1 cellular context compared by ENCODE assay signal in genomic region chr1:207268753-207269511, GRCh38.
TF ChIP-seq lines count a peak whose summit lies in the region.

No MANE protein-coding gene starts in this region.

TF ChIP-seq in K562, 482 proteins besides CTCF, POLR2A, EP300 and RAD21 (continued from another document):
- no peak for TF ChIP-seq ZNF407 (IDR thresholded peaks at IDR 0.05; ENCODE audit: low read depth)
- TF ChIP-seq BCOR (IDR thresholded peaks at IDR 0.05): no peak
- TF ChIP-seq GTF2E2 (tag; IDR thresholded peaks at IDR 0.05): no peak
- TF ChIP-seq HNRNPH1 (optimal IDR thresholded peaks at IDR 0.05; ENCODE audit: low read depth, low read length): no peak
- TF ChIP-seq GABPA (tag; conservative IDR thresholded peaks at IDR 0.05; ENCODE audit: low read depth): peak; percentile 38; the same call in 1 of the 2 replicates
- TF ChIP-seq CCAR2 (IDR thresholded peaks at IDR 0.05; ENCODE audit: low read depth, low read length): no peak
- TF ChIP-seq MAZ (CRISPR knock-in tag; conservative IDR thresholded peaks at IDR 0.05 in 1 of 2, IDR thresholded peaks at IDR 0.05 in 1 of 2): no peak
- TF ChIP-seq, protein P1, sequence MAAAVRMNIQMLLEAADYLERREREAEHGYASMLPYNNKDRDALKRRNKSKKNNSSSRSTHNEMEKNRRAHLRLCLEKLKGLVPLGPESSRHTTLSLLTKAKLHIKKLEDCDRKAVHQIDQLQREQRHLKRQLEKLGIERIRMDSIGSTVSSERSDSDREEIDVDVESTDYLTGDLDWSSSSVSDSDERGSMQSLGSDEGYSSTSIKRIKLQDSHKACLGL (CRISPR knock-in tag; IDR thresholded peaks at IDR 0.05; ENCODE audit: borderline replicate concordance, poor library complexity, severe bottlenecking): no peak
- no peak for TF ChIP-seq CBX2 (IDR thresholded peaks at IDR 0.05; ENCODE audit: insufficient read depth, low read length, poor library complexity, severe bottlenecking)
- TF ChIP-seq RB1 (IDR thresholded peaks at IDR 0.05; ENCODE audit: low read depth): no peak
- TF ChIP-seq NFATC3 (IDR thresholded peaks at IDR 0.05): no peak
- no peak for TF ChIP-seq ZNF324 (CRISPR knock-in tag; IDR thresholded peaks at IDR 0.05)
- TF ChIP-seq, protein P2, sequence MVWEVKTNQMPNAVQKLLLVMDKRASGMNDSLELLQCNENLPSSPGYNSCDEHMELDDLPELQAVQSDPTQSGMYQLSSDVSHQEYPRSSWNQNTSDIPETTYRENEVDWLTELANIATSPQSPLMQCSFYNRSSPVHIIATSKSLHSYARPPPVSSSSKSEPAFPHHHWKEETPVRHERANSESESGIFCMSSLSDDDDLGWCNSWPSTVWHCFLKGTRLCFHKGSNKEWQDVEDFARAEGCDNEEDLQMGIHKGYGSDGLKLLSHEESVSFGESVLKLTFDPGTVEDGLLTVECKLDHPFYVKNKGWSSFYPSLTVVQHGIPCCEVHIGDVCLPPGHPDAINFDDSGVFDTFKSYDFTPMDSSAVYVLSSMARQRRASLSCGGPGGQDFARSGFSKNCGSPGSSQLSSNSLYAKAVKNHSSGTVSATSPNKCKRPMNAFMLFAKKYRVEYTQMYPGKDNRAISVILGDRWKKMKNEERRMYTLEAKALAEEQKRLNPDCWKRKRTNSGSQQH (CRISPR knock-in tag; IDR thresholded peaks at IDR 0.05): no peak
- no peak for TF ChIP-seq NR2C2 (CRISPR knock-in tag; IDR thresholded peaks at IDR 0.05)
- 0 out of 2 replicates have a peak, but pooled peaks have one; percentile 18 for TF ChIP-seq NR2C2 (tag; IDR thresholded peaks at IDR 0.05)
